Comparison of ENCODE assay signal across 8 cellular contexts in genomic region chr17:76909971-76910760, GRCh38. TPM values are rescaled to one million over a fixed set of nuclear protein-coding genes. Genes with fewer than 3 reads are reported as not detected.
A peak's percentile ranks its signal among the peaks of the same experiment; 100 is the strongest.
DNase-seq lines count a peak whose midpoint lies in the region; ATAC-seq and TF ChIP-seq lines count a peak whose summit lies in the region.
"Had no signal": no experiment of that assay in that cellular context is flagged by ENCODE, and none has a peak within 500 bp of the region (broad histone marks: within the 10 kb centered on the region; RNA-seq: fewer than 3 reads in every experiment).

No MANE protein-coding gene starts in this region.

- no peak overlapping the region for H3K4me3 Mint-ChIP-seq in WTC11
- H3K4me3 Mint-ChIP-seq: IgD-negative memory B cell had no signal

- no peak for TF ChIP-seq POLR2A in prostate gland (IDR thresholded peaks at IDR 0.05)

- POLR2A ChIA-PET in WTC11 (lab: Charles Lee) = interaction anchor here (0.7 kb wide), 2 partner anchors 285 to 508 kb away, joined by 3 read pairs; no protein-coding TSS in a partner anchor

- no peak overlapping the region for H3K27ac ChIP-seq in prostate gland

- 0 out of 2 replicates have a peak overlapping the region, but pooled peaks have one; percentile 7 for H3K27ac Mint-ChIP-seq in WTC11

- intact Hi-C loops in prostate gland (cut with DNase I) = no loop called here

- H3K4me3 ChIP-seq in prostate gland = no peak overlapping the region

- H3K4me1 ChIP-seq in prostate gland (replicated peaks) = no peaks in the 10 kb centered on the region

- DNase-seq in HPDE6-E6E7 (ENCODE audit: extremely low spot score) (peak; percentile 58), WTC11 (ENCODE audit: low spot score) (peak; percentile 92), fibroblast of peridontal ligament (ENCODE audit: extremely low read depth) (peak; percentile 16), prostate gland (ENCODE audit: low spot score) (peak; percentile 17), DMS79 treated with DMSO at 0.1 percent for 48 hours (lab: John Stamatoyannopoulos, UW) (no peak)

- H3K27me3 ChIP-seq in prostate gland (replicated peaks; ENCODE audit: insufficient read depth) = no peaks in the 10 kb centered on the region

- H3K27me3 Mint-ChIP-seq in WTC11 (ENCODE audit: low read depth) = no peaks in the 10 kb centered on the region

- WGBS in prostate gland = 22% methylated on average over 13 of the region's 13 CpGs

- H3K9me3 ChIP-seq in prostate gland = no peaks in the 10 kb centered on the region

- H3K36me3 Mint-ChIP-seq in WTC11 = peaks cover 6% of the 10 kb centered on the region

- peak; percentile 83 for ATAC-seq in WTC11
- ATAC-seq in HG03439 (IDR thresholded peaks at IDR 0.05; ENCODE audit: unreplicated experiment) = no peak
- ATAC-seq in GM21576 (IDR thresholded peaks at IDR 0.05; ENCODE audit: unreplicated experiment) = no peak

- peaks cover 8% of the 10 kb centered on the region for H3K9me3 Mint-ChIP-seq in WTC11

- CTCF ChIA-PET in WTC11 (lab: Charles Lee) = interaction anchor here (1.1 to 2.0 kb wide), 6 partner anchors 22 to 177 kb away, joined by 3 to 11 read pairs (median 6); partner anchors contain the start of gene MGAT5B

- TF ChIP-seq CTCF in WTC11 (IDR thresholded peaks at IDR 0.05) (no peak), prostate gland (IDR thresholded peaks at IDR 0.05) (no peak)

- H3K4me1 Mint-ChIP-seq in WTC11 = peaks cover 17% of the 10 kb centered on the region
- H3K4me1 Mint-ChIP-seq: IgD-negative memory B cell had no signal

- no peaks in the 10 kb centered on the region for H3K36me3 ChIP-seq in prostate gland

TF ChIP-seq in WTC11, 78 proteins besides CTCF, POLR2A, EP300 and RAD21 (continues in another document):
- no peak for TF ChIP-seq STAT6 (CRISPR knock-in tag; conservative IDR thresholded peaks at IDR 0.05; ENCODE audit: low read depth)
- 0 out of 2 replicates have a peak, but pooled peaks have one; percentile 52 for TF ChIP-seq E2F1 (CRISPR knock-in tag; IDR thresholded peaks at IDR 0.05)
- no peak for TF ChIP-seq RELA (CRISPR knock-in tag; IDR thresholded peaks at IDR 0.05; ENCODE audit: borderline replicate concordance)
- peak; percentile 87; the same call in 1 of the 2 replicates for TF ChIP-seq JUN (CRISPR knock-in tag; IDR thresholded peaks at IDR 0.05)
- TF ChIP-seq ZNF219 (CRISPR knock-in tag; IDR thresholded peaks at IDR 0.05; ENCODE audit: borderline replicate concordance) = peak; percentile 59; the same call in 1 of the 2 replicates
- TF ChIP-seq ZNF281 (CRISPR knock-in tag; IDR thresholded peaks at IDR 0.05) = peak; percentile 54; the same call in 1 of the 2 replicates
- TF ChIP-seq ZNF138 (CRISPR knock-in tag; conservative IDR thresholded peaks at IDR 0.05) = no peak
- no peak for TF ChIP-seq NR3C1 (CRISPR knock-in tag; conservative IDR thresholded peaks at IDR 0.05; ENCODE audit: low read depth)
- 0 out of 2 replicates have a peak, but pooled peaks have one; percentile 12 for TF ChIP-seq PRDM15 (CRISPR knock-in tag; IDR thresholded peaks at IDR 0.05)
- TF ChIP-seq NFYB (CRISPR knock-in tag; conservative IDR thresholded peaks at IDR 0.05; ENCODE audit: low read depth) = 0 out of 2 replicates have a peak, but pooled peaks have one; percentile 15
- no peak for TF ChIP-seq ELF4 (CRISPR knock-in tag; IDR thresholded peaks at IDR 0.05; ENCODE audit: low read depth)
- TF ChIP-seq TEAD1 (CRISPR knock-in tag; IDR thresholded peaks at IDR 0.05) = peak; percentile 80
- 0 out of 2 replicates have a peak, but pooled peaks have one; percentile 64 for TF ChIP-seq TP53 (CRISPR knock-in tag; IDR thresholded peaks at IDR 0.05)
- no peak for TF ChIP-seq NFATC4 (CRISPR knock-in tag; IDR thresholded peaks at IDR 0.05)
- no peak for TF ChIP-seq KAT7 (CRISPR knock-in tag; IDR thresholded peaks at IDR 0.05; ENCODE audit: borderline replicate concordance)
- TF ChIP-seq CREM (CRISPR knock-in tag; IDR thresholded peaks at IDR 0.05) = peak; percentile 54; the same call in 1 of the 2 replicates
- TF ChIP-seq ZNF263 (CRISPR knock-in tag; IDR thresholded peaks at IDR 0.05; ENCODE audit: low read depth) = no peak
- TF ChIP-seq USF1 (CRISPR knock-in tag; IDR thresholded peaks at IDR 0.05) = peak; percentile 65; the same call in 1 of the 2 replicates

RNA-seq across cellular contexts. Expression of gene MGAT5B, which starts 42.0 kb away (rescaled TPM):
- total RNA-seq in WTC11 (2021) = 11.5 to 12.0 TPM (median 11.6 TPM) in 3 replicates
- 1 to 10 TPM in 1 of 2 donors, under 1 TPM in 1; 0.14 to 4.1 TPM for total RNA-seq in prostate gland
